In the genomic region with DNA sequence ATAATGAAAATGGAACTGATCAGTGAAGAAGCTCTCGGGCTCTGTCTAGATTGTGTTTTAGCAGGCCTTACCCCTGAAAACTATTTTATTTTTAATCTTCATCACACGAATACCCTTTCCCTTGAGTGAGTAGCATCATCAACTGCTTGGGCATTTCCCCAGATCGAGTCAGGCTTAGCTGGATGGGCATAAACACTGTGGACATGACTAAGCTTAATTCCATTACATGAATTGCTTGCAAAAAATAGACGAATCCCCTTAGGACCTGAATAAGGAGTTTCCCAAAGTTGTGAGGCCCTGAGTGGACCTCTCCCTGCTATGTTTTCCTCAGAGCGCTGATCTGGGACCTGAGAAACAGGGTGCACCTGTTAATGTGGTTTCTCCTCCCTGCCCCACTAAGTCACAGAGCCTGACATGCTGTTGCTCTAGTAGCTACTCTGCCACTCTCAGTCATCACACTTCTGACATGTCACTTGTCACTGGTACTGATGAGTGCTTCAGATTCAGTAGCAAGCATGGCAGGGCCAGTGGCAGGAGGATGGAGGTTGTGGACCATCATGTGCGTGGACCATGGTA, we compare ENCODE assay signal across 18 cellular contexts. TPM values are rescaled to one million over a fixed set of nuclear protein-coding genes. Genes with fewer than 3 reads are reported as not detected.
DNase-seq lines count a peak whose midpoint lies in the region; ATAC-seq and TF ChIP-seq lines count a peak whose summit lies in the region.
"Had no signal": no experiment of that assay in that cellular context is flagged by ENCODE, and none has a peak within 500 bp of the region (broad histone marks: within the 10 kb centered on the region; RNA-seq: fewer than 3 reads in every experiment).

No MANE protein-coding gene starts in this region.

- POLR2A ChIA-PET in activated CD4-positive, alpha-beta T cell treated with anti-CD3 and anti-CD28 coated beads for 36 hours (lab: Charles Lee): no interaction called here
- POLR2A ChIA-PET in activated CD4-positive, alpha-beta T cell treated with anti-CD3 and anti-CD28 coated beads, Interleukin-2, amount 10 ng/mL, durations not matched to agents 7 days and 5 days (lab: Charles Lee): no interaction called here
- POLR2A ChIA-PET in activated B cell treated with CpG ODN at 0.5 μM for 24 hours (lab: Charles Lee): interaction anchor here (0.9 to 1.2 kb wide), 2 partner anchors 88 to 647 kb away, joined by 4 to 5 read pairs; partner anchors contain the start of genes CEP57, FAM76B and SESN3

- no peak overlapping the region for H3K4me3 ChIP-seq in fibroblast of the aortic adventitia (ENCODE audit: low read depth, low read length)
- H3K4me3 ChIP-seq: body of pancreas, psoas muscle, tibial artery had no signal

- peaks cover 14% of the 10 kb centered on the region for H3K4me1 Mint-ChIP-seq in activated CD4-positive, alpha-beta T cell treated with anti-CD3 and anti-CD28 coated beads for 36 hours
- peaks cover 16% of the 10 kb centered on the region for H3K4me1 Mint-ChIP-seq in activated CD4-positive, alpha-beta T cell treated with anti-CD3 and anti-CD28 coated beads, Interleukin-2, amount 10 ng/mL, durations not matched to agents 7 days and 5 days
- H3K4me1 Mint-ChIP-seq in activated B cell treated with CpG ODN at 0.5 μM for 24 hours: peaks cover 9% of the 10 kb centered on the region
- peaks cover 12 to 17% of the 10 kb centered on the region in 2 donors for H3K4me1 Mint-ChIP-seq in stimulated activated naive B cell treated with anti-CD40 and anti-IgM and Interleukin-4, amounts not matched to agents 10 μg/mL and 1 μg/mL and 100 μg/mL, for 72 hours

- TF ChIP-seq CTCF in activated B cell treated with CpG ODN at 0.5 μM for 24 hours (IDR thresholded peaks at IDR 0.05): no peak
- no peak for TF ChIP-seq CTCF in fibroblast of the aortic adventitia (IDR thresholded peaks at IDR 0.05; ENCODE audit: insufficient read depth, low read length)

- CTCF ChIA-PET in activated CD4-positive, alpha-beta T cell treated with anti-CD3 and anti-CD28 coated beads for 36 hours (lab: Charles Lee): interaction anchor here (0.5 to 0.6 kb wide), 3 partner anchors 67 to 414 kb away, joined by 3 to 4 read pairs (median 3); no protein-coding TSS in a partner anchor
- CTCF ChIA-PET in activated CD4-positive, alpha-beta T cell treated with anti-CD3 and anti-CD28 coated beads, Interleukin-2, amount 10 ng/mL, durations not matched to agents 7 days and 5 days (lab: Charles Lee): interaction anchor here (0.6 to 1.4 kb wide), 4 partner anchors 9 to 76 kb away, joined by 3 to 8 read pairs (median 3); no protein-coding TSS in a partner anchor
- CTCF ChIA-PET in activated B cell treated with CpG ODN at 0.5 μM for 24 hours (lab: Charles Lee): interaction anchor here (0.7 to 1.6 kb wide), 4 partner anchors 47 to 74 kb away, joined by 3 to 6 read pairs (median 4); no protein-coding TSS in a partner anchor

- H3K9me3 Mint-ChIP-seq in activated CD4-positive, alpha-beta T cell treated with anti-CD3 and anti-CD28 coated beads for 36 hours (ENCODE audit: low read depth): no peaks in the 10 kb centered on the region
- no peaks in the 10 kb centered on the region for H3K9me3 Mint-ChIP-seq in activated CD4-positive, alpha-beta T cell treated with anti-CD3 and anti-CD28 coated beads, Interleukin-2, amount 10 ng/mL, durations not matched to agents 7 days and 5 days
- no peaks in the 10 kb centered on the region for H3K9me3 Mint-ChIP-seq in activated B cell treated with CpG ODN at 0.5 μM for 24 hours
- H3K9me3 Mint-ChIP-seq in stimulated activated naive B cell treated with anti-CD40 and anti-IgM and Interleukin-4, amounts not matched to agents 10 μg/mL and 1 μg/mL and 100 μg/mL, for 72 hours: no peaks in the 10 kb centered on the region
- H3K9me3 Mint-ChIP-seq: naive B cell; stimulated activated naive CD8-positive, alpha-beta T cell treated with anti-CD3 and anti-CD28 coated beads, Interleukin-15, amount 100 ng/mL, for 72 hours had no signal

- ATAC-seq in activated CD4-positive, alpha-beta T cell treated with anti-CD3 and anti-CD28 coated beads for 36 hours: peak; percentile 21
- peak; percentile 57 for ATAC-seq in activated B cell treated with CpG ODN at 0.5 μM for 24 hours (ENCODE audit: low read depth)
- peak; percentile 38 to 67 for ATAC-seq in stimulated activated naive B cell treated with anti-CD40 and anti-IgM and Interleukin-4, amounts not matched to agents 10 μg/mL and 1 μg/mL and 100 μg/mL, for 72 hours (replicated peaks)
- ATAC-seq: body of pancreas; psoas muscle; stimulated activated naive CD8-positive, alpha-beta T cell treated with anti-CD3 and anti-CD28 coated beads, Interleukin-15, amount 100 ng/mL, for 72 hours had no signal

- no peak overlapping the region for H3K4me3 Mint-ChIP-seq in activated CD4-positive, alpha-beta T cell treated with anti-CD3 and anti-CD28 coated beads for 36 hours
- no peak overlapping the region for H3K4me3 Mint-ChIP-seq in activated CD4-positive, alpha-beta T cell treated with anti-CD3 and anti-CD28 coated beads, Interleukin-2, amount 10 ng/mL, durations not matched to agents 7 days and 5 days
- H3K4me3 Mint-ChIP-seq in activated B cell treated with CpG ODN at 0.5 μM for 24 hours: no peak overlapping the region
- no peak overlapping the region for H3K4me3 Mint-ChIP-seq in stimulated activated naive B cell treated with anti-CD40 and anti-IgM and Interleukin-4, amounts not matched to agents 10 μg/mL and 1 μg/mL and 100 μg/mL, for 72 hours
- H3K4me3 Mint-ChIP-seq: naive B cell; stimulated activated naive CD8-positive, alpha-beta T cell treated with anti-CD3 and anti-CD28 coated beads, Interleukin-15, amount 100 ng/mL, for 72 hours had no signal

- H3K27ac Mint-ChIP-seq in activated CD4-positive, alpha-beta T cell treated with anti-CD3 and anti-CD28 coated beads for 36 hours: no peak overlapping the region
- H3K27ac Mint-ChIP-seq in activated CD4-positive, alpha-beta T cell treated with anti-CD3 and anti-CD28 coated beads, Interleukin-2, amount 10 ng/mL, durations not matched to agents 7 days and 5 days: no peak overlapping the region
- no peak overlapping the region for H3K27ac Mint-ChIP-seq in activated B cell treated with CpG ODN at 0.5 μM for 24 hours
- peak overlapping the region; percentile 11 for H3K27ac Mint-ChIP-seq in stimulated activated naive B cell treated with anti-CD40 and anti-IgM and Interleukin-4, amounts not matched to agents 10 μg/mL and 1 μg/mL and 100 μg/mL, for 72 hours
- H3K27ac Mint-ChIP-seq: naive B cell; stimulated activated naive CD8-positive, alpha-beta T cell treated with anti-CD3 and anti-CD28 coated beads, Interleukin-15, amount 100 ng/mL, for 72 hours had no signal

- DNase-seq in activated CD4-positive, alpha-beta T cell treated with anti-CD3 and anti-CD28 coated beads for 36 hours: no peak
- no peak for DNase-seq in activated CD4-positive, alpha-beta T cell treated with anti-CD3 and anti-CD28 coated beads, Interleukin-2, amount 10 ng/mL, durations not matched to agents 7 days and 5 days
- DNase-seq in activated B cell treated with CpG ODN at 0.5 μM for 24 hours (no peak), fibroblast of the aortic adventitia (ENCODE audit: low read depth) (peak; percentile 74), foreskin melanocyte (no peak), putamen (ENCODE audit: low spot score) (no peak), NK-92 (lab: John Stamatoyannopoulos, UW; ENCODE audit: unreplicated experiment) (no peak)
- DNase-seq in stimulated activated naive B cell treated with anti-CD40 and anti-IgM and Interleukin-4, amounts not matched to agents 10 μg/mL and 1 μg/mL and 100 μg/mL, for 72 hours: no peak
- DNase-seq: activated CD4-positive, alpha-beta T cell treated with anti-CD3 and anti-CD28 coated beads for 1 hour; activated CD8-positive, alpha-beta memory T cell treated with anti-CD3 and anti-CD28 coated beads for 24 hours; activated gamma-delta T cell; BE2C; body of pancreas; naive B cell; NCI-H1436 treated with DMSO at 0.1 percent for 48 hours; psoas muscle; stimulated activated naive CD8-positive, alpha-beta T cell treated with anti-CD3 and anti-CD28 coated beads, Interleukin-15, amount 100 ng/mL, for 72 hours; tibial artery had no signal

- peaks cover 20% of the 10 kb centered on the region for H3K27me3 Mint-ChIP-seq in activated CD4-positive, alpha-beta T cell treated with anti-CD3 and anti-CD28 coated beads for 36 hours
- H3K27me3 Mint-ChIP-seq in activated CD4-positive, alpha-beta T cell treated with anti-CD3 and anti-CD28 coated beads, Interleukin-2, amount 10 ng/mL, durations not matched to agents 7 days and 5 days: peaks cover 27% of the 10 kb centered on the region
- H3K27me3 Mint-ChIP-seq in activated B cell treated with CpG ODN at 0.5 μM for 24 hours: peaks cover 5% of the 10 kb centered on the region
- peaks cover 0 to 4% of the 10 kb centered on the region in 2 donors for H3K27me3 Mint-ChIP-seq in stimulated activated naive B cell treated with anti-CD40 and anti-IgM and Interleukin-4, amounts not matched to agents 10 μg/mL and 1 μg/mL and 100 μg/mL, for 72 hours

- no peaks in the 10 kb centered on the region for H3K36me3 Mint-ChIP-seq in activated CD4-positive, alpha-beta T cell treated with anti-CD3 and anti-CD28 coated beads for 36 hours (ENCODE audit: low read depth)
- no peaks in the 10 kb centered on the region for H3K36me3 Mint-ChIP-seq in activated CD4-positive, alpha-beta T cell treated with anti-CD3 and anti-CD28 coated beads, Interleukin-2, amount 10 ng/mL, durations not matched to agents 7 days and 5 days (ENCODE audit: low read depth)
- no peaks in the 10 kb centered on the region for H3K36me3 Mint-ChIP-seq in activated B cell treated with CpG ODN at 0.5 μM for 24 hours (ENCODE audit: low read depth)
- no peaks in the 10 kb centered on the region for H3K36me3 Mint-ChIP-seq in stimulated activated naive B cell treated with anti-CD40 and anti-IgM and Interleukin-4, amounts not matched to agents 10 μg/mL and 1 μg/mL and 100 μg/mL, for 72 hours
- H3K36me3 Mint-ChIP-seq: naive B cell had no signal

- intact Hi-C loops in activated CD4-positive, alpha-beta T cell treated with anti-CD3 and anti-CD28 coated beads for 36 hours (cut with DNase I, micrococcal nuclease): no loop called here
- intact Hi-C loops in activated B cell treated with CpG ODN at 0.5 μM for 24 hours (cut with micrococcal nuclease): no loop called here

RNA-seq across cellular contexts. Expression of gene ENDOD1, which starts 53.5 kb away (rescaled TPM):
- 10 to 100 TPM; 11.1 to 13.1 TPM for total RNA-seq in activated CD4-positive, alpha-beta T cell treated with anti-CD3 and anti-CD28 coated beads for 36 hours
- 10 to 100 TPM; 15.8 to 16.8 TPM for total RNA-seq in activated CD4-positive, alpha-beta T cell treated with anti-CD3 and anti-CD28 coated beads, Interleukin-2, amount 10 ng/mL, durations not matched to agents 7 days and 5 days
- 9.5 and 9.8 TPM in 2 replicates for total RNA-seq in activated B cell treated with CpG ODN at 0.5 μM for 24 hours
- 17.6 and 39.8 TPM in 2 replicates for total RNA-seq in fibroblast of the aortic adventitia (ENCODE audit: low replicate concordance)
